In the genomic region with DNA sequence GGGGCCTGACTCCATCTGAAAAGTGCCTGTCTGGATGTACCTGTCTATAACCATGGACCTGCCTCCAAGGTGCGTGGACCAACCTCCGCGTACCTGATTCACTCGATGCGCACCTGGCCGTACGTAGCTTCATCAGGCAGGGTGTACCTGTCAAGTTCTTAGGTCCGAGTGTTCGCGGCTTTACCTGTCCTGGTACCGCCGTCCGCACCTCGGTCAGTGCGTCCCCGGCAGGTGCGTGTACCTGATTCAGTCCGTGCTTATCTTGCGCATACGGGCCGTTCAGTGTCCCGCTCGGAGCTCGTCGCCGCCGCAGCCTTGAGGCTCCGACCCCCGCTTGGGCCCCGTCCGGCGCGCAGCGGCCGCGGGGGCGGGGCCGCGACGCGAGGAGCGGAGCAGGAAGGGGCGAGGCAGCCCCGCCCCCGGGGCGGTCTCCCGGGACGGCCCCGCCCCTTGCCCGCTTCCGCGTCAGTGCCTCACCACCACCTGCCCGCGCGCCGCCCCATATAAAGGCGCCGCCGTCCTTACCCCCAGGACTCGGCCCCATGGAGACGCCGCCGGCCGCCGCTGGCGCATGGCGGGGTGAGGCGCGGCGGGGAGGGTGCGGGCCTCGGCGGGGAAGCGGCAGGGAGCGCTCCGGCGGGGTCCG, we compare ENCODE assay signal across 8 cellular contexts. TPM values are rescaled to one million over a fixed set of nuclear protein-coding genes. Genes with fewer than 3 reads are reported as not detected.
A peak's percentile ranks its signal among the peaks of the same experiment; 100 is the strongest.
DNase-seq lines count a peak whose midpoint lies in the region; ATAC-seq and TF ChIP-seq lines count a peak whose summit lies in the region.

TSS of gene ZC3H12A (plus strand) at position 530 of the 646 bp plus-strand sequence. CDS start 917 bp downstream, outside the sequence.

- no peaks in the 10 kb centered on the region for H3K9me3 Mint-ChIP-seq in activated naive CD8-positive, alpha-beta T cell treated with anti-CD3 and anti-CD28 coated beads, Interleukin-2, amount 10 ng/mL, durations not matched to agents 7 days and 5 days

- H3K27ac ChIP-seq in HCT116 (ENCODE audit: low read depth, low read length) (peak within 1 kb of the TSS; percentile 91), parathyroid adenoma (peak within 1 kb of the TSS; percentile 49), tibial nerve (peak within 1 kb of the TSS; percentile 76 to 98 (median 97))

- H3K27me3 Mint-ChIP-seq in activated naive CD8-positive, alpha-beta T cell treated with anti-CD3 and anti-CD28 coated beads, Interleukin-2, amount 10 ng/mL, durations not matched to agents 7 days and 5 days, result no peaks in the 10 kb centered on the region

- peak within 1 kb of the TSS; percentile 78 for H3K4me2 ChIP-seq in HCT116 (ENCODE audit: low read length)
- peak within 1 kb of the TSS; percentile 96 for H3K4me2 ChIP-seq in parathyroid adenoma (ENCODE audit: low read length)

- 0 out of 2 replicates have a peak, but pooled peaks cover 3% of the 10 kb centered on the region for H3K27me3 ChIP-seq in HCT116 (ENCODE audit: insufficient read depth, low read length)
- no peaks in the 10 kb centered on the region for H3K27me3 ChIP-seq in parathyroid adenoma (ENCODE audit: control insufficient read depth, insufficient read depth, low read length)
- H3K27me3 ChIP-seq in tibial nerve, result no peaks in the 10 kb centered on the region

- RAD21 ChIA-PET in HCT116 (lab: Charles Lee; ENCODE audit: low non-redundant PET in 1 of 2, low total read pairs in 2 of 2, uncharacterized antibody in 2 of 2, unreplicated experiment in 2 of 2), result interaction anchor here in 1 of 2 experiments (1.1 kb wide), 1 partner anchor 13 kb away, joined by 3 read pairs; no protein-coding TSS in a partner anchor

- H3K9me3 ChIP-seq in ES-I3 (ENCODE audit: control insufficient read depth, insufficient read depth, low read length) (no peaks in the 10 kb centered on the region), HCT116 (ENCODE audit: control insufficient read depth in 1 of 2, insufficient read depth in 1 of 2, low read depth in 1 of 2, low read length in 2 of 2) (no peaks in the 10 kb centered on the region), parathyroid adenoma (ENCODE audit: control insufficient read depth, low read length) (no peaks in the 10 kb centered on the region), tibial nerve (no peaks in the 10 kb centered on the region)

- peaks cover 31% of the 10 kb centered on the region for H3K36me3 Mint-ChIP-seq in activated naive CD8-positive, alpha-beta T cell treated with anti-CD3 and anti-CD28 coated beads, Interleukin-2, amount 10 ng/mL, durations not matched to agents 7 days and 5 days

- no TSS peak for BruUV-seq in HCT116 (replicated peaks; lab: Mats Ljungman, UMichigan)

- TF ChIP-seq CTCF in HCT116 (IDR thresholded peaks at IDR 0.05 in 2 of 3, conservative IDR thresholded peaks at IDR 0.05 in 1 of 3; ENCODE audit: borderline replicate concordance in 1 of 3, insufficient read depth in 1 of 3, low read depth in 2 of 3, low read length in 2 of 3) (no peak), NB4 (IDR thresholded peaks at IDR 0.05; ENCODE audit: low read depth, low read length) (no peak), parathyroid adenoma (IDR thresholded peaks at IDR 0.05) (no peak), tibial nerve (IDR thresholded peaks at IDR 0.05) (peak in 1 of 5 experiments; percentile 38)

- H3K9ac ChIP-seq in ES-I3 (ENCODE audit: low read depth, low read length), result peak within 1 kb of the TSS; percentile 56
- H3K9ac ChIP-seq in HCT116 (ENCODE audit: low read length), result peak within 1 kb of the TSS; percentile 88
- no peak within 1 kb of the TSS for H3K9ac ChIP-seq in parathyroid adenoma

- POLR2A ChIA-PET in HCT116 (lab: Charles Lee), result interaction anchor here (0.6 to 4.1 kb wide), 7 partner anchors 8 to 216 kb away, joined by 3 to 34 read pairs (median 4); partner anchors contain the start of gene MEAF6
- POLR2A ChIA-PET in activated naive CD8-positive, alpha-beta T cell treated with anti-CD3 and anti-CD28 coated beads, Interleukin-2, amount 10 ng/mL, durations not matched to agents 7 days and 5 days (lab: Charles Lee), result interaction anchor here (0.6 to 7.1 kb wide), 12 partner anchors 8 to 1516 kb away, joined by 3 to 71 read pairs (median 4); partner anchors contain the start of genes AKIRIN1, CDCA8 and MEAF6

- peak in 1 of 2 donors; percentile 93 for TF ChIP-seq EP300 in tibial nerve (IDR thresholded peaks at IDR 0.05)

- H3K4me3 Mint-ChIP-seq in activated naive CD8-positive, alpha-beta T cell treated with anti-CD3 and anti-CD28 coated beads, Interleukin-2, amount 10 ng/mL, durations not matched to agents 7 days and 5 days, result peak within 1 kb of the TSS; percentile 99

- H3K9me2 ChIP-seq in HCT116 (ENCODE audit: insufficient read depth), result no peaks in the 10 kb centered on the region

- peaks cover 47% of the 10 kb centered on the region for H3K79me2 ChIP-seq in HCT116 (ENCODE audit: insufficient read depth, low read length)
- no peaks in the 10 kb centered on the region for H3K79me2 ChIP-seq in parathyroid adenoma

- H2AFZ ChIP-seq in HCT116 (ENCODE audit: low read depth, low read length, poor library complexity, severe bottlenecking), result peak within 1 kb of the TSS; percentile 29
- H2AFZ ChIP-seq in parathyroid adenoma, result peak within 1 kb of the TSS; percentile 90

- H3K27ac Mint-ChIP-seq in activated naive CD8-positive, alpha-beta T cell treated with anti-CD3 and anti-CD28 coated beads, Interleukin-2, amount 10 ng/mL, durations not matched to agents 7 days and 5 days, result peak within 1 kb of the TSS; percentile 98

- WGBS in tibial nerve, 2 donors, result 1% methylated on average over 21 to 48 of the region's 78 CpGs

- H3K4me3 ChIP-seq in HCT116 (replicated peaks in 1 of 2; ENCODE audit: low read depth in 1 of 2, low read length in 2 of 2), result peak within 1 kb of the TSS; percentile 80
- H3K4me3 ChIP-seq in NB4 (ENCODE audit: low read depth, low read length), result peak within 1 kb of the TSS; percentile 90
- peak within 1 kb of the TSS; percentile 91 for H3K4me3 ChIP-seq in parathyroid adenoma (ENCODE audit: low read depth, low read length)
- peak within 1 kb of the TSS; percentile 72 to 93 (median 84) for H3K4me3 ChIP-seq in tibial nerve

- peak; percentile 64 for TF ChIP-seq POLR2A in HCT116 (IDR thresholded peaks at IDR 0.05; ENCODE audit: borderline replicate concordance, extremely low read depth, insufficient read depth, insufficient read length)
- peak; percentile 92 for TF ChIP-seq POLR2A in NB4 (IDR thresholded peaks at IDR 0.05; ENCODE audit: extremely low read depth, insufficient read length)
- TF ChIP-seq POLR2A in tibial nerve (IDR thresholded peaks at IDR 0.05), result peak; percentile 94 to 95

- intact Hi-C loops in HCT116 (cut with micrococcal nuclease) (loop anchor here (5.0 to 10.0 kb wide), 3 partner anchors 123 to 1921 kb away; partner anchors contain the start of genes GNL2 and UTP11), Right ventricle myocardium superior (cut with DNase I) (no loop called here)

- no peak for TF ChIP-seq RAD21 in HCT116 (IDR thresholded peaks at IDR 0.05; ENCODE audit: low read depth)

- H3K36me3 ChIP-seq in ES-I3 (ENCODE audit: insufficient read depth, low read length), result peaks cover 8% of the 10 kb centered on the region
- H3K36me3 ChIP-seq in HCT116 (ENCODE audit: control insufficient read depth in 1 of 2, insufficient read depth in 2 of 2, low read length in 2 of 2), result peaks cover 0 to 7% of the 10 kb centered on the region in 2 experiments; a peak in 1 of 4 replicates
- H3K36me3 ChIP-seq in parathyroid adenoma (ENCODE audit: control insufficient read depth, insufficient read depth, low read length), result no peaks in the 10 kb centered on the region
- peaks cover 0 to 15% (median 0%) of the 10 kb centered on the region in 3 donors for H3K36me3 ChIP-seq in tibial nerve

- peak; percentile 75 for DNase-seq in HCT116 (ENCODE audit: low read depth, low spot score)
- peak; percentile 93 for DNase-seq in NB4 (ENCODE audit: low read depth)
- peak; percentile 79 for DNase-seq in SW480 (ENCODE audit: low spot score)
- DNase-seq in activated naive CD8-positive, alpha-beta T cell treated with anti-CD3 and anti-CD28 coated beads, Interleukin-2, amount 10 ng/mL, durations not matched to agents 7 days and 5 days, result peak; percentile 99
- DNase-seq in Right ventricle myocardium superior, result peak; percentile 95
- peak; percentile 84 to 85 for DNase-seq in tibial nerve (ENCODE audit: low spot score in 2 of 2)

- peaks cover 49% of the 10 kb centered on the region for H3K4me1 Mint-ChIP-seq in activated naive CD8-positive, alpha-beta T cell treated with anti-CD3 and anti-CD28 coated beads, Interleukin-2, amount 10 ng/mL, durations not matched to agents 7 days and 5 days

- no peaks in the 10 kb centered on the region for H4K20me1 ChIP-seq in HCT116 (ENCODE audit: insufficient read depth)

- ATAC-seq in HCT116, result peak; percentile 69
- ATAC-seq in activated naive CD8-positive, alpha-beta T cell treated with anti-CD3 and anti-CD28 coated beads, Interleukin-2, amount 10 ng/mL, durations not matched to agents 7 days and 5 days (ENCODE audit: low read depth), result peak; percentile 62
- ATAC-seq in Right ventricle myocardium superior (ENCODE audit: poor library complexity), result peak; percentile 94

- CTCF ChIA-PET in HCT116 (lab: Charles Lee), result interaction anchor here (1.6 to 7.2 kb wide), 2 partner anchors 13 to 932 kb away, joined by 3 to 59 read pairs; no protein-coding TSS in a partner anchor

- H3K4me1 ChIP-seq in ES-I3 (ENCODE audit: insufficient read depth, low read length) (peaks cover 57% of the 10 kb centered on the region), HCT116 (ENCODE audit: control insufficient read depth in 1 of 2, insufficient read depth in 2 of 2, low read length in 2 of 2) (peaks cover 69 to 80% of the 10 kb centered on the region in 2 experiments), parathyroid adenoma (peaks cover 2% of the 10 kb centered on the region), tibial nerve (peaks cover 3 to 77% (median 68%) of the 10 kb centered on the region in 4 donors)

TF ChIP-seq in HCT116, 20 proteins besides CTCF, POLR2A, EP300 and RAD21 (continues in another document):
- TF ChIP-seq CEBPB (IDR thresholded peaks at IDR 0.05; ENCODE audit: low read depth) (no peak), SRF (IDR thresholded peaks at IDR 0.05; ENCODE audit: low read depth) (no peak), EZH2phosphoT487 (IDR thresholded peaks at IDR 0.05; ENCODE audit: borderline replicate concordance) (no peak), ELF1 (IDR thresholded peaks at IDR 0.05; ENCODE audit: borderline replicate concordance, low read depth) (no peak)

RNA-seq across cellular contexts. Expression of gene ZC3H12A, which starts in this region (rescaled TPM):
- total RNA-seq in HCT116 (2021; ENCODE audit: unreplicated experiment) (10.6 TPM), Right ventricle myocardium superior (4.2 TPM), tibial nerve (10 to 100 TPM in 3 of 4 donors, 1 to 10 TPM in 1; 7.9 to 15.7 (median 10.9) TPM)
- 12.3 and 13.1 TPM in 2 replicates for polyA plus RNA-seq in HCT116 (2012)
- 10 to 100 TPM; 31.0 to 34.6 TPM for total RNA-seq in activated naive CD8-positive, alpha-beta T cell treated with anti-CD3 and anti-CD28 coated beads, Interleukin-2, amount 10 ng/mL, durations not matched to agents 7 days and 5 days

Comparison
In these comparisons a context has a peak if more than half of its experiments do, and no peak if none do; other contexts are left out.
1. Peak in every context shown above with its lines: DNase-seq, ATAC-seq, H3K4me3 ChIP-seq and H3K27ac ChIP-seq.